8 cellular contexts compared by ENCODE assay signal in genomic region chr4:76950052-76950845, GRCh38. TPM values are rescaled to one million over a fixed set of nuclear protein-coding genes. Genes with fewer than 3 reads are reported as not detected.
A peak's percentile ranks its signal among the peaks of the same experiment; 100 is the strongest.
DNase-seq lines count a peak whose midpoint lies in the region; ATAC-seq and TF ChIP-seq lines count a peak whose summit lies in the region.

No MANE protein-coding gene starts in this region.

- peaks cover 77% of the 10 kb centered on the region for H3K27me3 Mint-ChIP-seq in activated T-helper 1 cell treated with anti-CD3 and anti-CD28 coated beads, Interleukin-12 subunit alpha, Interleukin-12 subunit beta, Interleukin-2, Interleukin-4 antibody, amounts not matched to agents 30 ng/mL and 10 ng/mL and 1 ng/mL, durations not matched to agents 14 hours and 24 hours and 36 hours (ENCODE audit: insufficient read depth)
- H3K27me3 Mint-ChIP-seq in natural killer cell (ENCODE audit: low read depth in 2 of 2), result no peaks in the 10 kb centered on the region

- peak overlapping the region; percentile 70 for H3K4me2 ChIP-seq in OCI-LY3 (ENCODE audit: low read length)

- intact Hi-C loops in activated T-helper 1 cell treated with anti-CD3 and anti-CD28 coated beads, Interleukin-12 subunit alpha, Interleukin-12 subunit beta, Interleukin-2, Interleukin-4 antibody, amounts not matched to agents 30 ng/mL and 10 ng/mL and 1 ng/mL, durations not matched to agents 14 hours and 24 hours and 36 hours (cut with micrococcal nuclease), result loop anchor here (1.0 to 10.0 kb wide), 3 partner anchors 44 to 265 kb away; partner anchors contain the start of gene CCNG2
- intact Hi-C loops in natural killer cell (cut with micrococcal nuclease), result no loop called here

- peak overlapping the region; percentile 84 for H3K4me3 Mint-ChIP-seq in activated T-helper 1 cell treated with anti-CD3 and anti-CD28 coated beads, Interleukin-12 subunit alpha, Interleukin-12 subunit beta, Interleukin-2, Interleukin-4 antibody, amounts not matched to agents 30 ng/mL and 10 ng/mL and 1 ng/mL, durations not matched to agents 14 hours and 24 hours and 36 hours
- peak overlapping the region; percentile 93 for H3K4me3 Mint-ChIP-seq in natural killer cell

- H3K27ac ChIP-seq in OCI-LY3 (ENCODE audit: low read length) (peak overlapping the region; percentile 41), substantia nigra (ENCODE audit: low read depth, low read length, poor library complexity, severe bottlenecking) (peak overlapping the region; percentile 69)

- H3K4me3 ChIP-seq in OCI-LY3 (ENCODE audit: low read length), result peak overlapping the region; percentile 95
- peak overlapping the region; percentile 90 for H3K4me3 ChIP-seq in fibroblast of mammary gland (ENCODE audit: control insufficient read depth, low read depth, low read length)

- peak; percentile 58 for DNase-seq in NCI-H82 (lab: John Stamatoyannopoulos, UW)
- DNase-seq in NCI-H82 treated with DMSO at 0.1 percent for 48 hours (lab: John Stamatoyannopoulos, UW; ENCODE audit: unreplicated experiment), result no peak
- DNase-seq in activated T-helper 1 cell treated with anti-CD3 and anti-CD28 coated beads, Interleukin-12 subunit alpha, Interleukin-12 subunit beta, Interleukin-2, Interleukin-4 antibody, amounts not matched to agents 30 ng/mL and 10 ng/mL and 1 ng/mL, durations not matched to agents 14 hours and 24 hours and 36 hours (ENCODE audit: low spot score), result peak; percentile 17
- peak; percentile 48 for DNase-seq in fibroblast of mammary gland (ENCODE audit: low read depth)
- DNase-seq in natural killer cell, result peak; percentile 44
- DNase-seq in substantia nigra (lab: John Stamatoyannopoulos, UW), result peak in 44 of 49 donors; percentile 7 to 66 (median 43)

- H3K9ac ChIP-seq in OCI-LY3 (ENCODE audit: low read length), result peak overlapping the region; percentile 92

- peaks cover 14% of the 10 kb centered on the region for H3K4me1 Mint-ChIP-seq in activated T-helper 1 cell treated with anti-CD3 and anti-CD28 coated beads, Interleukin-12 subunit alpha, Interleukin-12 subunit beta, Interleukin-2, Interleukin-4 antibody, amounts not matched to agents 30 ng/mL and 10 ng/mL and 1 ng/mL, durations not matched to agents 14 hours and 24 hours and 36 hours (ENCODE audit: low read depth)
- H3K4me1 Mint-ChIP-seq in natural killer cell, result peaks cover 20 to 50% of the 10 kb centered on the region in 2 donors

- H3K79me2 ChIP-seq in OCI-LY3 (ENCODE audit: low read length), result peaks cover 48% of the 10 kb centered on the region

- no peaks in the 10 kb centered on the region for H3K27me3 ChIP-seq in OCI-LY3 (ENCODE audit: low read depth, low read length)

- ATAC-seq in HG02852 (IDR thresholded peaks at IDR 0.05; ENCODE audit: unreplicated experiment) (peak; percentile 28), natural killer cell (peak; percentile 25 to 38 (median 32))

- H3K9me3 Mint-ChIP-seq in activated T-helper 1 cell treated with anti-CD3 and anti-CD28 coated beads, Interleukin-12 subunit alpha, Interleukin-12 subunit beta, Interleukin-2, Interleukin-4 antibody, amounts not matched to agents 30 ng/mL and 10 ng/mL and 1 ng/mL, durations not matched to agents 14 hours and 24 hours and 36 hours, result no peaks in the 10 kb centered on the region
- no peaks in the 10 kb centered on the region for H3K9me3 Mint-ChIP-seq in natural killer cell

- peaks cover 23% of the 10 kb centered on the region for H4K20me1 ChIP-seq in OCI-LY3 (ENCODE audit: insufficient read depth, low read length)

- TF ChIP-seq CTCF in OCI-LY3 (IDR thresholded peaks at IDR 0.05; ENCODE audit: low read depth, low read length) (0 out of 2 replicates have a peak, but pooled peaks have one; percentile 9), fibroblast of mammary gland (conservative IDR thresholded peaks at IDR 0.05; ENCODE audit: control insufficient read depth, insufficient read depth, low read depth, low read length) (no peak), natural killer cell (IDR thresholded peaks at IDR 0.05) (no peak)

- H3K36me3 Mint-ChIP-seq in activated T-helper 1 cell treated with anti-CD3 and anti-CD28 coated beads, Interleukin-12 subunit alpha, Interleukin-12 subunit beta, Interleukin-2, Interleukin-4 antibody, amounts not matched to agents 30 ng/mL and 10 ng/mL and 1 ng/mL, durations not matched to agents 14 hours and 24 hours and 36 hours (ENCODE audit: low read depth), result peaks cover 4% of the 10 kb centered on the region
- no peaks in the 10 kb centered on the region for H3K36me3 Mint-ChIP-seq in natural killer cell

- H3K36me3 ChIP-seq in OCI-LY3 (replicated peaks; ENCODE audit: low read depth, low read length), result peaks cover 6% of the 10 kb centered on the region

- peaks cover 8% of the 10 kb centered on the region for H3K4me1 ChIP-seq in OCI-LY3 (ENCODE audit: low read length)

- H3K9me3 ChIP-seq in OCI-LY3 (ENCODE audit: insufficient read depth, low read length), result no peaks in the 10 kb centered on the region

- H2AFZ ChIP-seq in OCI-LY3 (ENCODE audit: low read depth, low read length), result peak overlapping the region; percentile 84

- peak overlapping the region; percentile 67 for H3K27ac Mint-ChIP-seq in activated T-helper 1 cell treated with anti-CD3 and anti-CD28 coated beads, Interleukin-12 subunit alpha, Interleukin-12 subunit beta, Interleukin-2, Interleukin-4 antibody, amounts not matched to agents 30 ng/mL and 10 ng/mL and 1 ng/mL, durations not matched to agents 14 hours and 24 hours and 36 hours
- H3K27ac Mint-ChIP-seq in natural killer cell, result peak overlapping the region; percentile 77 to 90

RNA-seq across cellular contexts. Expression of gene SEPTIN11, which starts 0.7 kb away (rescaled TPM):
- total RNA-seq in activated T-helper 1 cell treated with anti-CD3 and anti-CD28 coated beads, Interleukin-12 subunit alpha, Interleukin-12 subunit beta, Interleukin-2, Interleukin-4 antibody, amounts not matched to agents 30 ng/mL and 10 ng/mL and 1 ng/mL, durations not matched to agents 14 hours and 24 hours and 36 hours, result 22.4 and 23.6 TPM in 2 replicates
- total RNA-seq in natural killer cell, result 10 to 100 TPM; 38.6 to 52.8 (median 46.2) TPM

RNA-seq across cellular contexts. Expression of gene SOWAHB, which starts 52.3 kb away (rescaled TPM):
- total RNA-seq in activated T-helper 1 cell treated with anti-CD3 and anti-CD28 coated beads, Interleukin-12 subunit alpha, Interleukin-12 subunit beta, Interleukin-2, Interleukin-4 antibody, amounts not matched to agents 30 ng/mL and 10 ng/mL and 1 ng/mL, durations not matched to agents 14 hours and 24 hours and 36 hours, result not detected in 2 replicates
- total RNA-seq in natural killer cell, result not detected
